Comparison of ENCODE assay signal across 1 cellular context in genomic region chr5:150142800-150143724, GRCh38.
TF ChIP-seq lines count a peak whose summit lies in the region.

No MANE protein-coding gene starts in this region.

TF ChIP-seq in K562, 482 proteins besides CTCF, POLR2A, EP300 and RAD21 (continued from another document and continues in another):
- TF ChIP-seq, protein P1, sequence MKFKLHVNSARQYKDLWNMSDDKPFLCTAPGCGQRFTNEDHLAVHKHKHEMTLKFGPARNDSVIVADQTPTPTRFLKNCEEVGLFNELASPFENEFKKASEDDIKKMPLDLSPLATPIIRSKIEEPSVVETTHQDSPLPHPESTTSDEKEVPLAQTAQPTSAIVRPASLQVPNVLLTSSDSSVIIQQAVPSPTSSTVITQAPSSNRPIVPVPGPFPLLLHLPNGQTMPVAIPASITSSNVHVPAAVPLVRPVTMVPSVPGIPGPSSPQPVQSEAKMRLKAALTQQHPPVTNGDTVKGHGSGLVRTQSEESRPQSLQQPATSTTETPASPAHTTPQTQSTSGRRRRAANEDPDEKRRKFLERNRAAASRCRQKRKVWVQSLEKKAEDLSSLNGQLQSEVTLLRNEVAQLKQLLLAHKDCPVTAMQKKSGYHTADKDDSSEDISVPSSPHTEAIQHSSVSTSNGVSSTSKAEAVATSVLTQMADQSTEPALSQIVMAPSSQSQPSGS (CRISPR knock-in tag; IDR thresholded peaks at IDR 0.05), result no peak
- TF ChIP-seq RB1 (IDR thresholded peaks at IDR 0.05; ENCODE audit: low read depth), result no peak
- no peak; the same call in 1 of the 2 replicates for TF ChIP-seq HDGF (IDR thresholded peaks at IDR 0.05)
- no peak for TF ChIP-seq MCM3 (IDR thresholded peaks at IDR 0.05)
- TF ChIP-seq ZC3H4 (CRISPR knock-in tag; IDR thresholded peaks at IDR 0.05; ENCODE audit: borderline replicate concordance), result no peak
- no peak for TF ChIP-seq ZNF217 (CRISPR knock-in tag; IDR thresholded peaks at IDR 0.05)
- TF ChIP-seq, protein P2, sequence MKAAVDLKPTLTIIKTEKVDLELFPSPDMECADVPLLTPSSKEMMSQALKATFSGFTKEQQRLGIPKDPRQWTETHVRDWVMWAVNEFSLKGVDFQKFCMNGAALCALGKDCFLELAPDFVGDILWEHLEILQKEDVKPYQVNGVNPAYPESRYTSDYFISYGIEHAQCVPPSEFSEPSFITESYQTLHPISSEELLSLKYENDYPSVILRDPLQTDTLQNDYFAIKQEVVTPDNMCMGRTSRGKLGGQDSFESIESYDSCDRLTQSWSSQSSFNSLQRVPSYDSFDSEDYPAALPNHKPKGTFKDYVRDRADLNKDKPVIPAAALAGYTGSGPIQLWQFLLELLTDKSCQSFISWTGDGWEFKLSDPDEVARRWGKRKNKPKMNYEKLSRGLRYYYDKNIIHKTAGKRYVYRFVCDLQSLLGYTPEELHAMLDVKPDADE (conservative IDR thresholded peaks at IDR 0.05; ENCODE audit: control insufficient read depth, low read depth, low read length), result no peak
- TF ChIP-seq, protein P3, sequence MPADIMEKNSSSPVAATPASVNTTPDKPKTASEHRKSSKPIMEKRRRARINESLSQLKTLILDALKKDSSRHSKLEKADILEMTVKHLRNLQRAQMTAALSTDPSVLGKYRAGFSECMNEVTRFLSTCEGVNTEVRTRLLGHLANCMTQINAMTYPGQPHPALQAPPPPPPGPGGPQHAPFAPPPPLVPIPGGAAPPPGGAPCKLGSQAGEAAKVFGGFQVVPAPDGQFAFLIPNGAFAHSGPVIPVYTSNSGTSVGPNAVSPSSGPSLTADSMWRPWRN (IDR thresholded peaks at IDR 0.05; ENCODE audit: low read depth), result no peak
- TF ChIP-seq, protein P4, sequence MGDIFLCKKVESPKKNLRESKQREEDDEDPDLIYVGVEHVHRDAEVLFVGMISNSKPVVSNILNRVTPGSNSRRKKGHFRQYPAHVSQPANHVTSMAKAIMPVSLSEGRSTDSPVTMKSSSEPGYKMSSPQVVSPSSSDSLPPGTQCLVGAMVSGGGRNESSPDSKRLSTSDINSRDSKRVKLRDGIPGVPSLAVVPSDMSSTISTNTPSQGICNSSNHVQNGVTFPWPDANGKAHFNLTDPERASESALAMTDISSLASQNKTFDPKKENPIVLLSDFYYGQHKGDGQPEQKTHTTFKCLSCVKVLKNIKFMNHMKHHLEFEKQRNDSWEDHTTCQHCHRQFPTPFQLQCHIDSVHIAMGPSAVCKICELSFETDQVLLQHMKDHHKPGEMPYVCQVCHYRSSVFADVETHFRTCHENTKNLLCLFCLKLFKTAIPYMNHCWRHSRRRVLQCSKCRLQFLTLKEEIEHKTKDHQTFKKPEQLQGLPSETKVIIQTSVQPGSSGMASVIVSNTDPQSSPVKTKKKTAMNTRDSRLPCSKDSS (IDR thresholded peaks at IDR 0.05; ENCODE audit: low read depth, partially characterized antibody), result no peak
- TF ChIP-seq DNMT1 (IDR thresholded peaks at IDR 0.05), result no peak
- no peak for TF ChIP-seq ZNF124 (CRISPR knock-in tag; IDR thresholded peaks at IDR 0.05)
- TF ChIP-seq KLF16 (IDR thresholded peaks at IDR 0.05), result no peak
- peak; percentile 93 for TF ChIP-seq ZEB2 (IDR thresholded peaks at IDR 0.05)
- no peak for TF ChIP-seq OTX1 (CRISPR knock-in tag; IDR thresholded peaks at IDR 0.05)
- TF ChIP-seq CREM (IDR thresholded peaks at IDR 0.05; ENCODE audit: low read depth), result peak; percentile 92
- TF ChIP-seq ZNF586 (CRISPR knock-in tag; conservative IDR thresholded peaks at IDR 0.05), result no peak
- TF ChIP-seq DEAF1 (CRISPR knock-in tag; IDR thresholded peaks at IDR 0.05), result no peak
- TF ChIP-seq PBX2 (CRISPR knock-in tag; IDR thresholded peaks at IDR 0.05; ENCODE audit: low read depth), result no peak
- peak; percentile 25; the same call in 1 of the 2 replicates for TF ChIP-seq PBX2 (tag; conservative IDR thresholded peaks at IDR 0.05; ENCODE audit: low read depth)
- TF ChIP-seq MYC (IDR thresholded peaks at IDR 0.05; ENCODE audit: low read depth, low read length), result no peak
- no peak for TF ChIP-seq MYC (CRISPR knock-in tag; IDR thresholded peaks at IDR 0.05; ENCODE audit: borderline replicate concordance, low read depth)
- no peak for TF ChIP-seq GTF2A2 (tag; IDR thresholded peaks at IDR 0.05)
- no peak; the same call in 1 of the 2 replicates for TF ChIP-seq EP400 (IDR thresholded peaks at IDR 0.05)
- TF ChIP-seq PTTG1 (tag; IDR thresholded peaks at IDR 0.05; ENCODE audit: low read depth), result no peak
- TF ChIP-seq NBN (IDR thresholded peaks at IDR 0.05; ENCODE audit: low read depth), result 0 out of 2 replicates have a peak, but pooled peaks have one; percentile 24
- no peak for TF ChIP-seq CEBPZ (IDR thresholded peaks at IDR 0.05; ENCODE audit: borderline replicate concordance, low read depth, low read length)
- TF ChIP-seq ESRRA (IDR thresholded peaks at IDR 0.05; ENCODE audit: borderline replicate concordance, low read depth), result peak; percentile 76; the same call in 1 of the 2 replicates
- TF ChIP-seq DACH1 (IDR thresholded peaks at IDR 0.05; ENCODE audit: partially characterized antibody), result no peak
- no peak for TF ChIP-seq ZNF644 (tag; IDR thresholded peaks at IDR 0.05; ENCODE audit: low read depth)
- TF ChIP-seq SMAD4 (CRISPR knock-in tag; conservative IDR thresholded peaks at IDR 0.05), result peak; percentile 28
- TF ChIP-seq SMARCA4 (IDR thresholded peaks at IDR 0.05), result peak; percentile 83
- peak; percentile 93 to 94 for TF ChIP-seq ARNT (IDR thresholded peaks at IDR 0.05)
- TF ChIP-seq, protein P5, sequence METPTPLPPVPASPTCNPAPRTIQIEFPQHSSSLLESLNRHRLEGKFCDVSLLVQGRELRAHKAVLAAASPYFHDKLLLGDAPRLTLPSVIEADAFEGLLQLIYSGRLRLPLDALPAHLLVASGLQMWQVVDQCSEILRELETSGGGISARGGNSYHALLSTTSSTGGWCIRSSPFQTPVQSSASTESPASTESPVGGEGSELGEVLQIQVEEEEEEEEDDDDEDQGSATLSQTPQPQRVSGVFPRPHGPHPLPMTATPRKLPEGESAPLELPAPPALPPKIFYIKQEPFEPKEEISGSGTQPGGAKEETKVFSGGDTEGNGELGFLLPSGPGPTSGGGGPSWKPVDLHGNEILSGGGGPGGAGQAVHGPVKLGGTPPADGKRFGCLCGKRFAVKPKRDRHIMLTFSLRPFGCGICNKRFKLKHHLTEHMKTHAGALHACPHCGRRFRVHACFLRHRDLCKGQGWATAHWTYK (CRISPR knock-in tag; IDR thresholded peaks at IDR 0.05), result peak; percentile 27; the same call in 1 of the 2 replicates
- peak; percentile 42 to 50; a peak in 3 of 4 replicates for TF ChIP-seq KDM1A (IDR thresholded peaks at IDR 0.05)
- peak; percentile 88 for TF ChIP-seq HDAC2 (IDR thresholded peaks at IDR 0.05)
- TF ChIP-seq ZNF77 (CRISPR knock-in tag; IDR thresholded peaks at IDR 0.05), result no peak
- TF ChIP-seq PHB2 (IDR thresholded peaks at IDR 0.05; ENCODE audit: low read depth), result no peak
- TF ChIP-seq ZNF778 (CRISPR knock-in tag; IDR thresholded peaks at IDR 0.05), result no peak
- no peak for TF ChIP-seq HOXB6 (CRISPR knock-in tag; IDR thresholded peaks at IDR 0.05; ENCODE audit: borderline replicate concordance)
- no peak for TF ChIP-seq IFI16 (CRISPR knock-in tag; IDR thresholded peaks at IDR 0.05)
- TF ChIP-seq PKNOX1 (IDR thresholded peaks at IDR 0.05), result peak; percentile 85
- TF ChIP-seq ZNF232 (CRISPR knock-in tag; IDR thresholded peaks at IDR 0.05), result no peak
- TF ChIP-seq CBFB (CRISPR knock-in tag; IDR thresholded peaks at IDR 0.05), result no peak
- no peak for TF ChIP-seq ZNF212 (CRISPR knock-in tag; IDR thresholded peaks at IDR 0.05)
- no peak for TF ChIP-seq SMARCB1 (IDR thresholded peaks at IDR 0.05; ENCODE audit: insufficient read length, low read depth)
- no peak for TF ChIP-seq POLR2G (IDR thresholded peaks at IDR 0.05; ENCODE audit: low read depth, low read length)
- TF ChIP-seq ZFP36 (IDR thresholded peaks at IDR 0.05; ENCODE audit: low read depth, low read length, partially characterized antibody), result no peak
- no peak for TF ChIP-seq FOXA1 (IDR thresholded peaks at IDR 0.05; ENCODE audit: borderline replicate concordance)
- no peak for TF ChIP-seq ZNF668 (CRISPR knock-in tag; IDR thresholded peaks at IDR 0.05)
- TF ChIP-seq VEZF1 (CRISPR knock-in tag; IDR thresholded peaks at IDR 0.05), result peak; percentile 24; the same call in 1 of the 2 replicates
- TF ChIP-seq ZNF311 (CRISPR knock-in tag; IDR thresholded peaks at IDR 0.05), result peak; percentile 35; the same call in 1 of the 2 replicates
- TF ChIP-seq ZSCAN29 (IDR thresholded peaks at IDR 0.05), result no peak
- no peak for TF ChIP-seq GTF2B (IDR thresholded peaks at IDR 0.05; ENCODE audit: extremely low read depth, insufficient read length)
- peak; percentile 95 for TF ChIP-seq SOX6 (IDR thresholded peaks at IDR 0.05)
- no peak for TF ChIP-seq KLF10 (CRISPR knock-in tag; IDR thresholded peaks at IDR 0.05)
